Comparison of ENCODE assay signal across 1 cellular context in the genomic region with DNA sequence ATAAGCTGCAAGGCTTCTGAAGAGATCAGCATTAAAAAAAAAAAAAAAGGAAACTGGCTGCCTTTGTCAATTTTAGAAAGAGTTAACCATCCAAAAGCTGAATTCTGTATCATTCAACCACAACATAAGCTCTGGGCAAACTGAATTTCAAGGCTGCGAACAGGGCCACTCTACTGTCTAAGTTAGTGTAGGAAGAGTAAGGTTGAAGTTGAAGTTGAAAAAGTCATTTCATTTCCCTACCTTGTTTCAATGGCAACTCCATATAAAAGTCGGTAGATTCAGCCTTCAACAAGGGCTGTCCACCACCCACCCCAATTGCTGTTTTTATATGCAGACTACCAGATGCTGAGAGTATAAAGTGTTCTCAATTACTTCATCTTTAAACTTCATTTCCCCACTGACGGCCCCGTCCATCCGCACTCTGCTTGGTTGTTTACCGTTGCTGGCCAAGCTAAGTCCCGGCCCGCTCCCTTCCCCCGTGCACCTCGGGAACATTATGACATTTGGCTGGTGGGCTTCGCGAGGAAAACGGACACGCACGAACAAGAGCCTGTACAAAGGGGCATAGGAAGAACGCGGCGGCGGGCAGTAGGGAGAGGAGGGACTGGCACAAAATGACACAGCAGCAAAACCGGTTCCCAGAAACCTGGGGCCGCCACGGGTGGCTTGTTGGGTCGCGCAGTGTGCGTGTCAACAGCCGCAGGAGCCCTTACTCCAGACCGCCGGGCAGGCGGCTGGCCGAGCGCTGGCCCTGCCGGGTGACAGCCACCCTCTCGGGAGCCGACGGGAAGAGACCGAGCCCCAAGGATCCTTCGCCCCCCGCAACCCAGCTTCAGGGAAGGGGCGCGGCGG.
A peak's percentile ranks its signal among the peaks of the same experiment; 100 is the strongest.
TF ChIP-seq lines count a peak whose summit lies in the region.

No MANE protein-coding gene starts in this region.

TF ChIP-seq in IMR-90, 13 proteins besides CTCF, POLR2A, EP300 and RAD21:
- TF ChIP-seq CEBPB (IDR thresholded peaks at IDR 0.05; ENCODE audit: low read depth, low read length) (no peak), RCOR1 (IDR thresholded peaks at IDR 0.05; ENCODE audit: insufficient replicate concordance, low read length) (no peak), RFX5 (IDR thresholded peaks at IDR 0.05; ENCODE audit: low read depth, low read length) (no peak), FOS (IDR thresholded peaks at IDR 0.05; ENCODE audit: low read depth, low read length) (no peak), MXI1 (IDR thresholded peaks at IDR 0.05; ENCODE audit: borderline replicate concordance, low read depth, low read length) (peak; percentile 9; the same call in 1 of the 2 replicates), SMC3 (IDR thresholded peaks at IDR 0.05; ENCODE audit: low read depth, low read length) (no peak), BHLHE40 (IDR thresholded peaks at IDR 0.05; ENCODE audit: low read depth, low read length) (no peak), MAFK (IDR thresholded peaks at IDR 0.05; ENCODE audit: low read depth, low read length) (no peak)
